20 cellular contexts compared by ENCODE assay signal in genomic region chrX:10922841-10923240, GRCh38.
DNase-seq lines count a peak whose midpoint lies in the region; ATAC-seq and TF ChIP-seq lines count a peak whose summit lies in the region.
"Had no signal": no experiment of that assay in that cellular context is flagged by ENCODE, and none has a peak within 500 bp of the region (broad histone marks: within the 10 kb centered on the region; RNA-seq: fewer than 3 reads in every experiment).

No MANE protein-coding gene starts in this region.

- peaks cover 11% of the 10 kb centered on the region; the same call in 1 of the 2 replicates for H3F3A ChIP-seq in GM23248 (ENCODE audit: insufficient read depth)
- no peaks in the 10 kb centered on the region for H3F3A ChIP-seq in PC-3 (ENCODE audit: low read length, unreplicated experiment)

- in situ Hi-C loops in GM23248 (cut with MboI): no loop called here

- no peaks in the 10 kb centered on the region for H3K79me2 ChIP-seq in GM23248 (ENCODE audit: insufficient read depth)
- H3K79me2 ChIP-seq in PC-3 (ENCODE audit: low read length): no peaks in the 10 kb centered on the region
- H3K79me2 ChIP-seq in hepatocyte: no peaks in the 10 kb centered on the region

- no peaks in the 10 kb centered on the region for H3K27me3 ChIP-seq in GM23248 (replicated peaks; ENCODE audit: insufficient read depth)
- no peaks in the 10 kb centered on the region for H3K27me3 ChIP-seq in PC-3 (ENCODE audit: low read length)
- H3K27me3 ChIP-seq in hepatocyte: no peaks in the 10 kb centered on the region

- peak overlapping the region; percentile 34 for H3K4me2 ChIP-seq in GM23248 (ENCODE audit: unreplicated experiment)
- H3K4me2 ChIP-seq in PC-3 (ENCODE audit: low read length): no peak overlapping the region
- no peak overlapping the region for H3K4me2 ChIP-seq in hepatocyte
- H3K4me2 ChIP-seq: KMS-11 had no signal

- H4K20me1 ChIP-seq in GM23248 (ENCODE audit: insufficient read depth) (no peaks in the 10 kb centered on the region), PC-3 (ENCODE audit: low read length) (no peaks in the 10 kb centered on the region), hepatocyte (ENCODE audit: insufficient read depth, poor library complexity, severe bottlenecking) (no peaks in the 10 kb centered on the region)

- peak; percentile 20; the same call in 1 of the 2 replicates for ATAC-seq in PC-3
- ATAC-seq in GM21360 (IDR thresholded peaks at IDR 0.05; ENCODE audit: unreplicated experiment): no peak
- no peak for ATAC-seq in HG03280 (IDR thresholded peaks at IDR 0.05; ENCODE audit: unreplicated experiment)
- no peak for ATAC-seq in HG02588 (IDR thresholded peaks at IDR 0.05; ENCODE audit: unreplicated experiment)
- ATAC-seq: CD8-positive, alpha-beta T cell; Right ventricle myocardium inferior had no signal

- no peak overlapping the region for H2AFZ ChIP-seq in GM23248
- H2AFZ ChIP-seq in PC-3 (ENCODE audit: low read length): no peak overlapping the region
- no peak overlapping the region for H2AFZ ChIP-seq in hepatocyte

- no peak for TF ChIP-seq CTCF in PC-3 (conservative IDR thresholded peaks at IDR 0.05; ENCODE audit: low read depth, low read length)
- no peak for TF ChIP-seq CTCF in hepatocyte (IDR thresholded peaks at IDR 0.05; ENCODE audit: poor library complexity)

- H3K9me2 ChIP-seq in GM23248 (ENCODE audit: insufficient read depth) (no peaks in the 10 kb centered on the region), PC-3 (replicated peaks; ENCODE audit: low read length) (no peaks in the 10 kb centered on the region), hepatocyte (replicated peaks; ENCODE audit: insufficient read depth) (no peaks in the 10 kb centered on the region)

- H3K9ac ChIP-seq in GM23248: no peak overlapping the region
- no peak overlapping the region for H3K9ac ChIP-seq in PC-3 (ENCODE audit: low read length)
- H3K9ac ChIP-seq: KMS-11 had no signal

- BruUV-seq in PC-3 (replicated peaks; lab: Mats Ljungman, UMichigan): no TSS peak

- CTCF ChIA-PET in PC-3 (lab: Charles Lee): no interaction called here

- no peak for DNase-seq in GM23248
- DNase-seq in PC-3: no peak
- DNase-seq in hepatocyte (ENCODE audit: low spot score): no peak
- DNase-seq in T1000 (lab: John Stamatoyannopoulos, UW): no peak
- DNase-seq: AML-193; C1 segment of cervical spinal cord; CD8-positive, alpha-beta T cell; GF-D8; NCI-H1105; NCI-H146; NCI-H2029; NCI-H2171; NCI-H345; NCI-H524 treated with DMSO at 0.1 percent for 48 hours; NCI-H82 had no signal

- H3K4me1 ChIP-seq in GM23248 (ENCODE audit: insufficient read depth) (peaks cover 33% of the 10 kb centered on the region), PC-3 (ENCODE audit: insufficient read depth, low read length) (peaks cover 14% of the 10 kb centered on the region), hepatocyte (ENCODE audit: insufficient read depth) (no peaks in the 10 kb centered on the region)

- intact Hi-C loops in PC-3 (cut with micrococcal nuclease): loop anchor here (5.0 kb wide), 1 partner anchor 91 kb away; no protein-coding TSS in a partner anchor

- no peaks in the 10 kb centered on the region for H3K9me3 ChIP-seq in GM23248 (ENCODE audit: low read depth)
- H3K9me3 ChIP-seq in PC-3 (ENCODE audit: low read length): no peaks in the 10 kb centered on the region
- H3K9me3 ChIP-seq in hepatocyte (ENCODE audit: low read depth): no peaks in the 10 kb centered on the region

- H3K4me3 ChIP-seq in GM23248 (no peak overlapping the region), PC-3 (ENCODE audit: low read length) (no peak overlapping the region), hepatocyte (no peak overlapping the region)

- WGBS in GM23248 (ENCODE audit: low coverage in 1 of 2, low lambda C conversion rate in 2 of 2, missing lambda C conversion rate in 2 of 2), 2 experiments: 11 to 14% methylated on average over 1 of the region's 1 CpG
- WGBS in hepatocyte (ENCODE audit: low lambda C conversion rate, missing lambda C conversion rate): 64% methylated on average over 1 of the region's 1 CpG

- H3K27ac ChIP-seq in GM23248 (no peak overlapping the region), PC-3 (ENCODE audit: low read length) (no peak overlapping the region), hepatocyte (peak overlapping the region; percentile 41)
- H3K27ac ChIP-seq: KMS-11 had no signal

- H3K36me3 ChIP-seq in GM23248 (ENCODE audit: low read depth) (no peaks in the 10 kb centered on the region), PC-3 (ENCODE audit: low read depth, low read length) (no peaks in the 10 kb centered on the region), hepatocyte (replicated peaks; ENCODE audit: insufficient read depth, low read depth) (no peaks in the 10 kb centered on the region)

- POLR2A ChIA-PET in PC-3 (lab: Charles Lee; ENCODE audit: unreplicated experiment): no interaction called here
